Comparison of ENCODE assay signal across 9 cellular contexts in genomic region chr22:22745225-22746060, GRCh38.
DNase-seq lines count a peak whose midpoint lies in the region; ATAC-seq and TF ChIP-seq lines count a peak whose summit lies in the region.
"Had no signal": no experiment of that assay in that cellular context is flagged by ENCODE, and none has a peak within 500 bp of the region (broad histone marks: within the 10 kb centered on the region; RNA-seq: fewer than 3 reads in every experiment).

No MANE protein-coding gene starts in this region.

- intact Hi-C loops in OCI-LY7 (cut with micrococcal nuclease; ENCODE audit: unreplicated experiment) = loop anchor here (5.0 kb wide), 2 partner anchors 33 to 78 kb away; no protein-coding TSS in a partner anchor
- intact Hi-C loops in body of pancreas (cut with DNase I) = no loop called here
- intact Hi-C loops in lower lobe of right lung (cut with DNase I) = no loop called here

- DNase-seq in BE2C (peak; percentile 57), OCI-LY7 (ENCODE audit: low spot score) (peak; percentile 76), body of pancreas (peak; percentile 39 to 50 (median 43)), lower lobe of right lung (no peak)

- TF ChIP-seq CTCF in BE2C (IDR thresholded peaks at IDR 0.05; ENCODE audit: low read depth, low read length) = peak; percentile 82
- peak; percentile 81 for TF ChIP-seq CTCF in GM12872 (IDR thresholded peaks at IDR 0.05; ENCODE audit: insufficient read depth, low read depth, low read length)
- peak; percentile 97 for TF ChIP-seq CTCF in OCI-LY7 (conservative IDR thresholded peaks at IDR 0.05; ENCODE audit: low read length)
- TF ChIP-seq CTCF in body of pancreas (IDR thresholded peaks at IDR 0.05) = peak; percentile 8 to 54 (median 45)
- peak; percentile 56 for TF ChIP-seq CTCF in lower lobe of right lung (IDR thresholded peaks at IDR 0.05)

- no peaks in the 10 kb centered on the region for H3K9me2 ChIP-seq in OCI-LY7 (ENCODE audit: insufficient read depth, low read length)

- POLR2A ChIA-PET in OCI-LY7 (lab: Charles Lee) = interaction anchor here (1.0 to 1.4 kb wide), 4 partner anchors 9 to 25 kb away, joined by 3 to 4 read pairs (median 3); no protein-coding TSS in a partner anchor

- H3K4me1 ChIP-seq in BE2C (no peaks in the 10 kb centered on the region), OCI-LY7 (ENCODE audit: insufficient read depth, low read length, poor library complexity, severe bottlenecking) (peaks cover 32% of the 10 kb centered on the region), body of pancreas (no peaks in the 10 kb centered on the region), lower lobe of right lung (no peaks in the 10 kb centered on the region)

- H3K79me2 ChIP-seq in OCI-LY7 (ENCODE audit: insufficient read depth, low read depth, low read length) = no peaks in the 10 kb centered on the region

- H3K4me3 ChIP-seq in BE2C (ENCODE audit: low read depth, low read length) = no peak overlapping the region
- H3K4me3 ChIP-seq in OCI-LY7 (ENCODE audit: low read depth, low read length, poor library complexity, severe bottlenecking) = no peak overlapping the region
- no peak overlapping the region for H3K4me3 ChIP-seq in body of pancreas
- H3K4me3 ChIP-seq in lower lobe of right lung = no peak overlapping the region
- H3K4me3 ChIP-seq: thoracic aorta had no signal

- H3K9me3 ChIP-seq in BE2C = no peaks in the 10 kb centered on the region
- no peaks in the 10 kb centered on the region for H3K9me3 ChIP-seq in OCI-LY7 (ENCODE audit: low read length)
- no peaks in the 10 kb centered on the region for H3K9me3 ChIP-seq in body of pancreas
- no peaks in the 10 kb centered on the region for H3K9me3 ChIP-seq in lower lobe of right lung
- H3K9me3 ChIP-seq: thoracic aorta had no signal

- H3K27ac ChIP-seq in OCI-LY7 (ENCODE audit: low read depth, low read length, poor library complexity, severe bottlenecking) = no peak overlapping the region
- H3K27ac ChIP-seq in body of pancreas = no peak overlapping the region
- H3K27ac ChIP-seq in lower lobe of right lung = no peak overlapping the region
- H3K27ac ChIP-seq: thoracic aorta had no signal

- peak overlapping the region; percentile 75; the same call in 1 of the 2 replicates for H3K4me2 ChIP-seq in OCI-LY7 (ENCODE audit: low read length)

- ATAC-seq in body of pancreas (peak; percentile 63), lower lobe of right lung (peak; percentile 63), GM18511 (IDR thresholded peaks at IDR 0.05; ENCODE audit: unreplicated experiment) (no peak), GM18517 (IDR thresholded peaks at IDR 0.05; ENCODE audit: unreplicated experiment) (no peak), HG02870 (IDR thresholded peaks at IDR 0.05; ENCODE audit: unreplicated experiment) (no peak)

- H2AFZ ChIP-seq in OCI-LY7 (ENCODE audit: low read length) = no peak overlapping the region

- H3K36me3 ChIP-seq in BE2C (no peaks in the 10 kb centered on the region), OCI-LY7 (ENCODE audit: insufficient read depth, low read length) (no peaks in the 10 kb centered on the region), body of pancreas (replicated peaks in 1 of 2; ENCODE audit: insufficient read depth in 1 of 2, low read depth in 2 of 2) (no peaks in the 10 kb centered on the region), lower lobe of right lung (no peaks in the 10 kb centered on the region)
- H3K36me3 ChIP-seq: thoracic aorta had no signal

- no peak for TF ChIP-seq POLR2A in body of pancreas (IDR thresholded peaks at IDR 0.05)

- no TSS peak for BruUV-seq in OCI-LY7 (replicated peaks; lab: Mats Ljungman, UMichigan)

- CTCF ChIA-PET in OCI-LY7 (lab: Charles Lee; ENCODE audit: unreplicated experiment) = interaction anchor here (0.5 to 2.8 kb wide), 13 partner anchors 8 to 365 kb away, joined by 3 to 18 read pairs (median 4); no protein-coding TSS in a partner anchor

- H3K27me3 ChIP-seq in BE2C = peaks cover 37% of the 10 kb centered on the region
- no peaks in the 10 kb centered on the region for H3K27me3 ChIP-seq in body of pancreas
- H3K27me3 ChIP-seq in lower lobe of right lung (ENCODE audit: low read depth) = peaks cover 6% of the 10 kb centered on the region

- 20 to 38% methylated on average over 6 to 8 of the region's 8 CpGs for WGBS in body of pancreas, 2 donors

- H4K20me1 ChIP-seq in OCI-LY7 (ENCODE audit: insufficient read depth, low read length) = no peaks in the 10 kb centered on the region

Comparison
In these comparisons a context has a peak if more than half of its experiments do, and no peak if none do; other contexts are left out.
1. CTCF ChIP-seq: peak in every context shown above with its lines; median percentile 97 in OCI-LY7; 82 in BE2C; 81 in GM12872; 56 in lower lobe of right lung; 45 in body of pancreas.
2. ATAC-seq: peak in body of pancreas (single experiment) and lower lobe of right lung (2 of 2); none in GM18511 (single experiment), GM18517 (single experiment) and HG02870 (single experiment).